In the genomic region with DNA sequence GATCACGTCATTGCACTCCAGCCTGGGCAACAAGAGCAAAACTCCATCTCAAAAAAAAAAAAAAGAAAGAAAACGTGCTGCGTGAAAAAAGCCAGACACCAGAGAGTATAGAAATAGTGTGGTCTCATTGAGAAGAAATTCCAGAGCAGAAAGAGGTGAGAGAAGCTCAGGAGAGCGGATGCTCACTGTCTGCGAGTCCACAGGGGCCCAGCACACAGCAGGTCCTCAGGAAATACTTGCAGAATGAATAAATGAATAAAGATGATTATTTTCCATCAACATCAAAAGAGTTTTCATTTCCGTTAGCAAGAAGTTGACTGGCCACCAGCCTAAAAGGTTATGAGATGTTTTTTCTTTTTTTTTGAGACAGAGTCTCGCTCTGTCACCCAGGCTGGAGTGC, we compare ENCODE assay signal across 2 cellular contexts.
TF ChIP-seq lines count a peak whose summit lies in the region.

No MANE protein-coding gene starts in this region.

TF ChIP-seq in WTC11, 78 proteins besides CTCF, POLR2A, EP300 and RAD21:
- TF ChIP-seq GRHL2 (CRISPR knock-in tag; IDR thresholded peaks at IDR 0.05; ENCODE audit: insufficient replicate concordance, severe bottlenecking): no peak
- TF ChIP-seq SMAD3 (CRISPR knock-in tag; IDR thresholded peaks at IDR 0.05; ENCODE audit: borderline replicate concordance): no peak
- TF ChIP-seq, protein P1, sequence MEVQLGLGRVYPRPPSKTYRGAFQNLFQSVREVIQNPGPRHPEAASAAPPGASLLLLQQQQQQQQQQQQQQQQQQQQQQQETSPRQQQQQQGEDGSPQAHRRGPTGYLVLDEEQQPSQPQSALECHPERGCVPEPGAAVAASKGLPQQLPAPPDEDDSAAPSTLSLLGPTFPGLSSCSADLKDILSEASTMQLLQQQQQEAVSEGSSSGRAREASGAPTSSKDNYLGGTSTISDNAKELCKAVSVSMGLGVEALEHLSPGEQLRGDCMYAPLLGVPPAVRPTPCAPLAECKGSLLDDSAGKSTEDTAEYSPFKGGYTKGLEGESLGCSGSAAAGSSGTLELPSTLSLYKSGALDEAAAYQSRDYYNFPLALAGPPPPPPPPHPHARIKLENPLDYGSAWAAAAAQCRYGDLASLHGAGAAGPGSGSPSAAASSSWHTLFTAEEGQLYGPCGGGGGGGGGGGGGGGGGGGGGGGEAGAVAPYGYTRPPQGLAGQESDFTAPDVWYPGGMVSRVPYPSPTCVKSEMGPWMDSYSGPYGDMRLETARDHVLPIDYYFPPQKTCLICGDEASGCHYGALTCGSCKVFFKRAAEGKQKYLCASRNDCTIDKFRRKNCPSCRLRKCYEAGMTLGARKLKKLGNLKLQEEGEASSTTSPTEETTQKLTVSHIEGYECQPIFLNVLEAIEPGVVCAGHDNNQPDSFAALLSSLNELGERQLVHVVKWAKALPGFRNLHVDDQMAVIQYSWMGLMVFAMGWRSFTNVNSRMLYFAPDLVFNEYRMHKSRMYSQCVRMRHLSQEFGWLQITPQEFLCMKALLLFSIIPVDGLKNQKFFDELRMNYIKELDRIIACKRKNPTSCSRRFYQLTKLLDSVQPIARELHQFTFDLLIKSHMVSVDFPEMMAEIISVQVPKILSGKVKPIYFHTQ (CRISPR knock-in tag; IDR thresholded peaks at IDR 0.05): no peak
- TF ChIP-seq TP53 (CRISPR knock-in tag; IDR thresholded peaks at IDR 0.05): no peak
- no peak for TF ChIP-seq ZNF263 (CRISPR knock-in tag; IDR thresholded peaks at IDR 0.05; ENCODE audit: low read depth)
- TF ChIP-seq, protein P2, sequence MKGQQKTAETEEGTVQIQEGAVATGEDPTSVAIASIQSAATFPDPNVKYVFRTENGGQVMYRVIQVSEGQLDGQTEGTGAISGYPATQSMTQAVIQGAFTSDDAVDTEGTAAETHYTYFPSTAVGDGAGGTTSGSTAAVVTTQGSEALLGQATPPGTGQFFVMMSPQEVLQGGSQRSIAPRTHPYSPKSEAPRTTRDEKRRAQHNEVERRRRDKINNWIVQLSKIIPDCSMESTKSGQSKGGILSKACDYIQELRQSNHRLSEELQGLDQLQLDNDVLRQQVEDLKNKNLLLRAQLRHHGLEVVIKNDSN (CRISPR knock-in tag; IDR thresholded peaks at IDR 0.05): no peak
- TF ChIP-seq, protein P3, sequence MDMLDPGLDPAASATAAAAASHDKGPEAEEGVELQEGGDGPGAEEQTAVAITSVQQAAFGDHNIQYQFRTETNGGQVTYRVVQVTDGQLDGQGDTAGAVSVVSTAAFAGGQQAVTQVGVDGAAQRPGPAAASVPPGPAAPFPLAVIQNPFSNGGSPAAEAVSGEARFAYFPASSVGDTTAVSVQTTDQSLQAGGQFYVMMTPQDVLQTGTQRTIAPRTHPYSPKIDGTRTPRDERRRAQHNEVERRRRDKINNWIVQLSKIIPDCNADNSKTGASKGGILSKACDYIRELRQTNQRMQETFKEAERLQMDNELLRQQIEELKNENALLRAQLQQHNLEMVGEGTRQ (CRISPR knock-in tag; IDR thresholded peaks at IDR 0.05): no peak
- TF ChIP-seq, protein P4, sequence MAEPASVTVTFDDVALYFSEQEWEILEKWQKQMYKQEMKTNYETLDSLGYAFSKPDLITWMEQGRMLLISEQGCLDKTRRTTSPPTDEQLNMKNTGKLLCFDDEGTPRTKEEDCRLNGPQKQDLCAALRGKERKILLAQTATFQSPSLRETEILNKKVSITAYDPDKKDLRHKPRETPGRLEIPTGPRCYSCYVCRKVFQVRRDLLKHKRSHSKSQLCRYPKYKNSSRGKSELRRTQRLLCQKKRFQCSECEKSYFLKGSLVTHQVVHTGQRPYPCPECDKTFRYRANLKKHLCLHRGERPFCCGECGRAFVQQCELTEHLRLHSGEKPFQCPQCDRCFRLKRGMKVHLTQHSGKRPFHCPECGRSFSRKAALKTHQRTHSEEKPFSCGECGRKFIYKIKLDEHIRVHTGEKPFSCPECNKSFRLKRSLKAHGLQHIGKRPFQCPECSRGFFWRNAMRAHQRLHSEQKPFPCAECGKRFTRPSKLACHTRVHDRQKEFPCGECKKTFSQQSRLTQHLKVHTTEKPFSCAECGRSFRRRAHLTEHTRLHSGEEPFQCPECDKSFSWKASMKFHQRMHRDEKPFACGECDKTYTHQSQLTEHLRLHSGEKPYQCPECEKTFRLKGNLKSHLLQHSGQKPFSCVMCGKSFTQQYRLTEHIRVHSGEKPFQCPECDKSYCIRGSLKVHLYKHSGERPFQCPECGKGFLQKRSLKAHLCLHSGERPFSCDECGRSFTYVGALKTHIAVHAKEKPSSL (CRISPR knock-in tag; conservative IDR thresholded peaks at IDR 0.05): no peak
- TF ChIP-seq, protein P5, sequence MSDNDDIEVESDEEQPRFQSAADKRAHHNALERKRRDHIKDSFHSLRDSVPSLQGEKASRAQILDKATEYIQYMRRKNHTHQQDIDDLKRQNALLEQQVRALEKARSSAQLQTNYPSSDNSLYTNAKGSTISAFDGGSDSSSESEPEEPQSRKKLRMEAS (CRISPR knock-in tag; IDR thresholded peaks at IDR 0.05): no peak
- TF ChIP-seq, protein P6, sequence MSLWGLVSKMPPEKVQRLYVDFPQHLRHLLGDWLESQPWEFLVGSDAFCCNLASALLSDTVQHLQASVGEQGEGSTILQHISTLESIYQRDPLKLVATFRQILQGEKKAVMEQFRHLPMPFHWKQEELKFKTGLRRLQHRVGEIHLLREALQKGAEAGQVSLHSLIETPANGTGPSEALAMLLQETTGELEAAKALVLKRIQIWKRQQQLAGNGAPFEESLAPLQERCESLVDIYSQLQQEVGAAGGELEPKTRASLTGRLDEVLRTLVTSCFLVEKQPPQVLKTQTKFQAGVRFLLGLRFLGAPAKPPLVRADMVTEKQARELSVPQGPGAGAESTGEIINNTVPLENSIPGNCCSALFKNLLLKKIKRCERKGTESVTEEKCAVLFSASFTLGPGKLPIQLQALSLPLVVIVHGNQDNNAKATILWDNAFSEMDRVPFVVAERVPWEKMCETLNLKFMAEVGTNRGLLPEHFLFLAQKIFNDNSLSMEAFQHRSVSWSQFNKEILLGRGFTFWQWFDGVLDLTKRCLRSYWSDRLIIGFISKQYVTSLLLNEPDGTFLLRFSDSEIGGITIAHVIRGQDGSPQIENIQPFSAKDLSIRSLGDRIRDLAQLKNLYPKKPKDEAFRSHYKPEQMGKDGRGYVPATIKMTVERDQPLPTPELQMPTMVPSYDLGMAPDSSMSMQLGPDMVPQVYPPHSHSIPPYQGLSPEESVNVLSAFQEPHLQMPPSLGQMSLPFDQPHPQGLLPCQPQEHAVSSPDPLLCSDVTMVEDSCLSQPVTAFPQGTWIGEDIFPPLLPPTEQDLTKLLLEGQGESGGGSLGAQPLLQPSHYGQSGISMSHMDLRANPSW (CRISPR knock-in tag; conservative IDR thresholded peaks at IDR 0.05; ENCODE audit: low read depth): no peak
TF ChIP-seq in WTC11: peak in this region for 0.

TF ChIP-seq in H1, 55 proteins besides CTCF, POLR2A, EP300 and RAD21:
- TF ChIP-seq, protein P3 (IDR thresholded peaks at IDR 0.05; ENCODE audit: low read length): no peak
- TF ChIP-seq, protein P7, sequence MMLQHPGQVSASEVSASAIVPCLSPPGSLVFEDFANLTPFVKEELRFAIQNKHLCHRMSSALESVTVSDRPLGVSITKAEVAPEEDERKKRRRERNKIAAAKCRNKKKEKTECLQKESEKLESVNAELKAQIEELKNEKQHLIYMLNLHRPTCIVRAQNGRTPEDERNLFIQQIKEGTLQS (IDR thresholded peaks at IDR 0.05; ENCODE audit: insufficient read depth, low read depth, low read length): no peak
- TF ChIP-seq GTF2F1 (IDR thresholded peaks at IDR 0.05; ENCODE audit: borderline replicate concordance, low read depth, low read length) (no peak), EZH2 (IDR thresholded peaks at IDR 0.05; ENCODE audit: low read depth, low read length, severe bottlenecking) (no peak), CEBPB (IDR thresholded peaks at IDR 0.05; ENCODE audit: low read depth, low read length) (no peak), ASH2L (IDR thresholded peaks at IDR 0.05; ENCODE audit: low read length) (no peak), HDAC2 (IDR thresholded peaks at IDR 0.05; ENCODE audit: borderline replicate concordance in 1 of 2, low read depth in 2 of 2, low read length in 2 of 2) (no peak), JUND (IDR thresholded peaks at IDR 0.05; ENCODE audit: low read length) (no peak), TBP (IDR thresholded peaks at IDR 0.05; ENCODE audit: low read depth, low read length) (no peak)
